Comparison of ENCODE assay signal across 18 cellular contexts in the genomic region with DNA sequence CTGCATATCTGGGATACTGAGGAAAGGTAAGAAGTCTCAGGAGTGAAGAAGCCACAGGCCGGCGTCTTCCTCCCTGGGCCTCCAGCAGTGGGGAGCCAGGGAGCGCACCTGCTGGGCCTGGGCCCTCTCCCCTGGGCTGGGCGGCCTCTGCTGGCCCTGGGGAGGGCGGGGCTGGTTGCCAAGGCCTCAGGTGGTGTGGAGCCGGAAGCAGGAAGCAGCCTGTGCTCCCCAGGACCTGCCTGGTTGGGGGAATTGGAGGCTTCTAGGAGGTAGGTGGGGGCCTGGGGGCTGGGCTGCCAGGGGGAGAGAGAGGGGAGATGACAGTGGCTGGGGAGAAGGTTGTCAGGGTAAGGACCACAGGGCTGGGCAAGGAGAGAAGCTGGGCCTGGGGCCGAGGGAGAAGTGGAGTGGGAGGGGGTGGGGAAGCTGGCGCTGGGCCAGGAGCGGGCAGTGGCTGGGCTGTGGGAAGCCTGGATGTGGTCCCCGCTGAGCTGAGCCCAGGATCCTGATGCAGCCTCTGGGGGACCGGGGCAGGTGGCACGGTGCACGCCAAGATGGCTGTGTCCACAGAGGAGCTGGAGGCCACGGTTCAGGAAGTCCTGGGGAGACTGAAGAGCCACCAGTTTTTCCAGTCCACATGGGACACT. TPM values are rescaled to one million over a fixed set of nuclear protein-coding genes. Genes with fewer than 3 reads are reported as not detected.
A peak's percentile ranks its signal among the peaks of the same experiment; 100 is the strongest.
DNase-seq lines count a peak whose midpoint lies in the region; ATAC-seq and TF ChIP-seq lines count a peak whose summit lies in the region.
"Had no signal": no experiment of that assay in that cellular context is flagged by ENCODE, and none has a peak within 500 bp of the region (broad histone marks: within the 10 kb centered on the region; RNA-seq: fewer than 3 reads in every experiment).

A gene with protein sequence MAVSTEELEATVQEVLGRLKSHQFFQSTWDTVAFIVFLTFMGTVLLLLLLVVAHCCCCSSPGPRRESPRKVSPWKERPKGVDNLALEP (plus strand): TSS at position 189 of the 647 bp plus-strand sequence. CDS start 366 bp downstream, at position 555.

- TF ChIP-seq CTCF in stomach (IDR thresholded peaks at IDR 0.05) (no peak), coronary artery (IDR thresholded peaks at IDR 0.05) (no peak)

- H3K9ac ChIP-seq in endocrine pancreas (ENCODE audit: control insufficient read depth, insufficient read depth, low read length): peak within 1 kb of the TSS; percentile 8

- ATAC-seq in GM19395 (IDR thresholded peaks at IDR 0.05; ENCODE audit: unreplicated experiment): no peak

- 27 to 43% (median 32%) methylated on average over 9 to 14 of the region's 14 CpGs for WGBS in stomach, 5 donors

- DNase-seq in NCI-H1436 (lab: John Stamatoyannopoulos, UW) (peak; percentile 41), NCI-H1436 treated with DMSO at 0.1 percent for 48 hours (lab: John Stamatoyannopoulos, UW) (no peak), NCI-H345 (lab: John Stamatoyannopoulos, UW) (peak; percentile 85), stomach (peak; percentile 90), NK-92 (lab: John Stamatoyannopoulos, UW; ENCODE audit: unreplicated experiment) (no peak), coronary artery (ENCODE audit: low spot score) (no peak)
- DNase-seq: activated CD4-positive, alpha-beta T cell treated with anti-CD3 and anti-CD28 coated beads, Interleukin-2, amount 10 ng/mL, durations not matched to agents 7 days and 5 days; activated effector memory CD4-positive, alpha-beta T cell treated with Interleukin-2 at 50 U/mL for 16 hours; HCEC 1CT; hippocampal formation; KBM-7; NCI-H82; retina; T-helper 1 cell had no signal

- H3K36me3 ChIP-seq in endocrine pancreas (ENCODE audit: control insufficient read depth, insufficient read depth, low read length) (peaks cover 3% of the 10 kb centered on the region), stomach (peaks cover 4 to 38% (median 28%) of the 10 kb centered on the region in 4 donors)

- TF ChIP-seq EP300 in stomach (IDR thresholded peaks at IDR 0.05): no peak

- H3K27me3 ChIP-seq in endocrine pancreas (ENCODE audit: control insufficient read depth, insufficient read depth, low read length) (no peaks in the 10 kb centered on the region), stomach (no peaks in the 10 kb centered on the region)

- no peak within 1 kb of the TSS for H3K4me3 ChIP-seq in endocrine pancreas (ENCODE audit: control insufficient read depth, insufficient read depth, low read length)
- peak within 1 kb of the TSS; percentile 37 to 60 (median 42) for H3K4me3 ChIP-seq in stomach
- no peak within 1 kb of the TSS for H3K4me3 ChIP-seq in coronary artery

- intact Hi-C loops in stomach (cut with DNase I; ENCODE audit: low total_unique reads): no loop called here

- peak within 1 kb of the TSS; percentile 66 to 90 (median 80) for H3K27ac ChIP-seq in stomach
- H3K27ac ChIP-seq in coronary artery: no peak within 1 kb of the TSS
- H3K27ac ChIP-seq: 22Rv1 had no signal

- TF ChIP-seq POLR2A in stomach (IDR thresholded peaks at IDR 0.05): no peak

- no peaks in the 10 kb centered on the region for H3K9me3 ChIP-seq in endocrine pancreas (ENCODE audit: control insufficient read depth, low read length)
- no peaks in the 10 kb centered on the region for H3K9me3 ChIP-seq in stomach

- H3K4me1 ChIP-seq in endocrine pancreas (ENCODE audit: control insufficient read depth, insufficient read depth, low read length) (no peaks in the 10 kb centered on the region), stomach (peaks cover 11 to 24% (median 17%) of the 10 kb centered on the region in 4 donors)

RNA-seq across cellular contexts. Expression of the gene that starts here (rescaled TPM):
- total RNA-seq in stomach: 100 to 1,000 TPM in 3 of 5 donors, 10 to 100 TPM in 2; 20.5 to 732 (median 131) TPM
- 1,000 to 10,000 TPM in 2 of 3 donors, 100 to 1,000 TPM in 1; 481 to 1,027 (median 1,002) TPM for polyA plus RNA-seq in stomach
- total RNA-seq: activated CD4-positive, alpha-beta T cell treated with anti-CD3 and anti-CD28 coated beads, Interleukin-2, amount 10 ng/mL, durations not matched to agents 7 days and 5 days; mesothelial cell of epicardium had no signal

Comparison
In these comparisons a context has a peak if more than half of its experiments do, and no peak if none do; other contexts are left out.
1. DNase-seq: peak in NCI-H1436 (single experiment), NCI-H345 (single experiment) and stomach (single experiment); none in NCI-H1436 treated with DMSO at 0.1 percent for 48 hours (single experiment), NK-92 (single experiment) and coronary artery (single experiment).
2. H3K4me3 ChIP-seq: peak in stomach (4 of 4); none in endocrine pancreas (single experiment) and coronary artery (single experiment).
3. H3K27ac ChIP-seq: peak in stomach (5 of 5); none in coronary artery (0 of 2).